In the genomic region with DNA sequence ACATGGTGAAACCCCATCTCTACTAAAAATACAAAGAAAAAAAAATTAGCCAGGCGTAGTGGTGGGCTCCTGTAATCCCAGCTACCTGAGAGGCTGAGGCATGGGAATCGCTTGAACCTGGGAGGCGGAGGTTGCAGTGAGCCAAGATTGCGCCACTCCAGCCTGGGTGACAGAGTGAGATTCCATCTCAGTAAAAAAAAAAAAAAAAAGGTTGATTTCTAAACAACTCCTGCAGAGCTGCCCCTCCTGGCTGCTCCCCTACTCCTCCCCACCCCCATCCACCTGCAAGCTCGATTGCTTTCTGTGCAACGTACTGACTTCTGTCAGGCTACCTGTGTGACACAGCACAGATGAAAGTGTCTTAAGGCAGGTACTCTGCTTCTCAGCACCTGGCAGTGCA, we compare ENCODE assay signal across 25 cellular contexts. TPM values are rescaled to one million over a fixed set of nuclear protein-coding genes. Genes with fewer than 3 reads are reported as not detected.
DNase-seq lines count a peak whose midpoint lies in the region; ATAC-seq and TF ChIP-seq lines count a peak whose summit lies in the region.
"Had no signal": no experiment of that assay in that cellular context is flagged by ENCODE, and none has a peak within 500 bp of the region (broad histone marks: within the 10 kb centered on the region; RNA-seq: fewer than 3 reads in every experiment).

No MANE protein-coding gene starts in this region.

- TF ChIP-seq CTCF in WTC11 (IDR thresholded peaks at IDR 0.05) (no peak), right lobe of liver (IDR thresholded peaks at IDR 0.05) (no peak)

- H3K4me3 Mint-ChIP-seq in WTC11, result no peak overlapping the region
- H3K4me3 Mint-ChIP-seq: CD4-positive, alpha-beta T cell had no signal

- DNase-seq in activated CD8-positive, alpha-beta memory T cell treated with anti-CD3 and anti-CD28 coated beads, Interleukin-2, amount 50 U/mL, for 48 hours, result peak; percentile 35
- DNase-seq in activated CD8-positive, alpha-beta memory T cell treated with anti-CD3 and anti-CD28 coated beads for 24 hours, result no peak
- no peak for DNase-seq in WTC11 (ENCODE audit: low spot score)
- DNase-seq in right lobe of liver, result peak in 1 of 3 donors; percentile 34
- DNase-seq in ureter (ENCODE audit: low spot score), result peak; percentile 43
- no peak for DNase-seq in globus pallidus (ENCODE audit: low spot score)
- DNase-seq in AG08396 (ENCODE audit: low spot score), result no peak
- DNase-seq in NCI-H774 (lab: John Stamatoyannopoulos, UW), result no peak
- DNase-seq: 8988T; ACHN; CD4-positive, alpha-beta T cell; KG1; MM.1S; NCI-H1092; NCI-H1436; NCI-H187 treated with DMSO at 0.1 percent for 48 hours; NCI-H2171 treated with DMSO at 0.1 percent for 48 hours; NCI-H345; NCI-H510A treated with DMSO at 0.1 percent for 48 hours; NCI-H748 treated with DMSO at 0.1 percent for 48 hours; SK-N-SH; SW 1271 had no signal

- no peak overlapping the region for H3K27ac ChIP-seq in right lobe of liver
- H3K27ac ChIP-seq: BLaER1 had no signal

- H3K27me3 Mint-ChIP-seq in WTC11 (ENCODE audit: low read depth), result no peaks in the 10 kb centered on the region; the same call in 1 of the 2 replicates

- H3K4me1 Mint-ChIP-seq in WTC11, result peaks cover 20% of the 10 kb centered on the region

- no peaks in the 10 kb centered on the region for H3K36me3 Mint-ChIP-seq in WTC11

- no peak overlapping the region for H3K4me3 ChIP-seq in right lobe of liver
- H3K4me3 ChIP-seq: BLaER1 had no signal

- TF ChIP-seq POLR2A in right lobe of liver (IDR thresholded peaks at IDR 0.05), result no peak

- no peaks in the 10 kb centered on the region for H3K9me3 Mint-ChIP-seq in WTC11
- H3K9me3 Mint-ChIP-seq: CD4-positive, alpha-beta T cell had no signal

- H3K4me1 ChIP-seq in right lobe of liver, result peaks cover 0 to 5% (median 0%) of the 10 kb centered on the region in 4 donors

- no peaks in the 10 kb centered on the region for H3K27me3 ChIP-seq in right lobe of liver
- H3K27me3 ChIP-seq: BLaER1 had no signal

- H3K36me3 ChIP-seq in right lobe of liver, result no peaks in the 10 kb centered on the region
- H3K36me3 ChIP-seq: BLaER1 had no signal

- WGBS in right lobe of liver (ENCODE audit: insufficient coverage, low coverage, low lambda C conversion rate, missing lambda C conversion rate), result 50% methylated on average over 6 of the region's 6 CpGs

- no peaks in the 10 kb centered on the region for H3K9me3 ChIP-seq in right lobe of liver
- H3K9me3 ChIP-seq: BLaER1, SK-N-SH had no signal

- intact Hi-C loops in right lobe of liver (cut with DNase I), result no loop called here

- CTCF ChIA-PET in WTC11 (lab: Charles Lee), result interaction anchor here (0.9 to 7.7 kb wide), 4 partner anchors 9 to 70 kb away, joined by 3 to 304 read pairs (median 8); no protein-coding TSS in a partner anchor

- ATAC-seq in WTC11, result peak; percentile 19
- ATAC-seq in right lobe of liver, result peak in 3 of 4 donors; percentile 19 to 50 (median 20)

- H3K27ac Mint-ChIP-seq in WTC11, result no peak overlapping the region
- H3K27ac Mint-ChIP-seq: CD4-positive, alpha-beta T cell had no signal

- POLR2A ChIA-PET in WTC11 (lab: Charles Lee), result no interaction called here

TF ChIP-seq in WTC11, 78 proteins besides CTCF, POLR2A, EP300 and RAD21:
- TF ChIP-seq HMGA2 (CRISPR knock-in tag; IDR thresholded peaks at IDR 0.05) (no peak), ZNF512 (CRISPR knock-in tag; IDR thresholded peaks at IDR 0.05; ENCODE audit: borderline replicate concordance) (no peak), ESRRA (CRISPR knock-in tag; IDR thresholded peaks at IDR 0.05; ENCODE audit: borderline replicate concordance) (no peak), GABPB1 (CRISPR knock-in tag; IDR thresholded peaks at IDR 0.05) (no peak), SMAD3 (CRISPR knock-in tag; IDR thresholded peaks at IDR 0.05; ENCODE audit: borderline replicate concordance) (no peak), FOXK1 (CRISPR knock-in tag; IDR thresholded peaks at IDR 0.05) (no peak), MYBL2 (CRISPR knock-in tag; IDR thresholded peaks at IDR 0.05) (no peak), ZNF532 (CRISPR knock-in tag; IDR thresholded peaks at IDR 0.05; ENCODE audit: borderline replicate concordance) (no peak)
- TF ChIP-seq, protein P1, sequence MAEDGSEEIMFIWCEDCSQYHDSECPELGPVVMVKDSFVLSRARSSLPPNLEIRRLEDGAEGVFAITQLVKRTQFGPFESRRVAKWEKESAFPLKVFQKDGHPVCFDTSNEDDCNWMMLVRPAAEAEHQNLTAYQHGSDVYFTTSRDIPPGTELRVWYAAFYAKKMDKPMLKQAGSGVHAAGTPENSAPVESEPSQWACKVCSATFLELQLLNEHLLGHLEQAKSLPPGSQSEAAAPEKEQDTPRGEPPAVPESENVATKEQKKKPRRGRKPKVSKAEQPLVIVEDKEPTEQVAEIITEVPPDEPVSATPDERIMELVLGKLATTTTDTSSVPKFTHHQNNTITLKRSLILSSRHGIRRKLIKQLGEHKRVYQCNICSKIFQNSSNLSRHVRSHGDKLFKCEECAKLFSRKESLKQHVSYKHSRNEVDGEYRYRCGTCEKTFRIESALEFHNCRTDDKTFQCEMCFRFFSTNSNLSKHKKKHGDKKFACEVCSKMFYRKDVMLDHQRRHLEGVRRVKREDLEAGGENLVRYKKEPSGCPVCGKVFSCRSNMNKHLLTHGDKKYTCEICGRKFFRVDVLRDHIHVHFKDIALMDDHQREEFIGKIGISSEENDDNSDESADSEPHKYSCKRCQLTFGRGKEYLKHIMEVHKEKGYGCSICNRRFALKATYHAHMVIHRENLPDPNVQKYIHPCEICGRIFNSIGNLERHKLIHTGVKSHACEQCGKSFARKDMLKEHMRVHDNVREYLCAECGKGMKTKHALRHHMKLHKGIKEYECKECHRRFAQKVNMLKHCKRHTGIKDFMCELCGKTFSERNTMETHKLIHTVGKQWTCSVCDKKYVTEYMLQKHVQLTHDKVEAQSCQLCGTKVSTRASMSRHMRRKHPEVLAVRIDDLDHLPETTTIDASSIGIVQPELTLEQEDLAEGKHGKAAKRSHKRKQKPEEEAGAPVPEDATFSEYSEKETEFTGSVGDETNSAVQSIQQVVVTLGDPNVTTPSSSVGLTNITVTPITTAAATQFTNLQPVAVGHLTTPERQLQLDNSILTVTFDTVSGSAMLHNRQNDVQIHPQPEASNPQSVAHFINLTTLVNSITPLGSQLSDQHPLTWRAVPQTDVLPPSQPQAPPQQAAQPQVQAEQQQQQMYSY (CRISPR knock-in tag; IDR thresholded peaks at IDR 0.05), result no peak

RNA-seq across cellular contexts. Expression of gene ETV3L, which starts 13.3 kb away (rescaled TPM):
- total RNA-seq in WTC11 (2021) (0.13 to 0.30 TPM (median 0.25 TPM) in 3 replicates), right lobe of liver (not detected), ureter (not detected)
- total RNA-seq: CD4-positive, alpha-beta T cell; G401; H4 had no signal

RNA-seq across cellular contexts. Expression of gene ARHGEF11, which starts 40.8 kb away (rescaled TPM):
- total RNA-seq in WTC11 (2021) (31.8 to 38.1 TPM (median 32.8 TPM) in 3 replicates), right lobe of liver (10 to 100 TPM; 10.5 to 18.7 (median 12.8) TPM), ureter (47.4 TPM)

RNA-seq across cellular contexts. Expression of gene ETV3, which starts 51.9 kb away (rescaled TPM):
- total RNA-seq in WTC11 (2021) (21.3 to 26.0 TPM (median 22.1 TPM) in 3 replicates), right lobe of liver (1 to 10 TPM; 4.9 to 7.8 (median 6.5) TPM), ureter (52.4 TPM)

Comparison
In these comparisons a context has a peak if more than half of its experiments do, and no peak if none do; other contexts are left out.
1. DNase-seq: peak in activated CD8-positive, alpha-beta memory T cell treated with anti-CD3 and anti-CD28 coated beads, Interleukin-2, amount 50 U/mL, for 48 hours (single experiment) and ureter (single experiment); none in activated CD8-positive, alpha-beta memory T cell treated with anti-CD3 and anti-CD28 coated beads for 24 hours (single experiment), WTC11 (single experiment), globus pallidus (single experiment), AG08396 (single experiment) and NCI-H774 (single experiment).